1 cellular context compared by ENCODE assay signal in the genomic region with DNA sequence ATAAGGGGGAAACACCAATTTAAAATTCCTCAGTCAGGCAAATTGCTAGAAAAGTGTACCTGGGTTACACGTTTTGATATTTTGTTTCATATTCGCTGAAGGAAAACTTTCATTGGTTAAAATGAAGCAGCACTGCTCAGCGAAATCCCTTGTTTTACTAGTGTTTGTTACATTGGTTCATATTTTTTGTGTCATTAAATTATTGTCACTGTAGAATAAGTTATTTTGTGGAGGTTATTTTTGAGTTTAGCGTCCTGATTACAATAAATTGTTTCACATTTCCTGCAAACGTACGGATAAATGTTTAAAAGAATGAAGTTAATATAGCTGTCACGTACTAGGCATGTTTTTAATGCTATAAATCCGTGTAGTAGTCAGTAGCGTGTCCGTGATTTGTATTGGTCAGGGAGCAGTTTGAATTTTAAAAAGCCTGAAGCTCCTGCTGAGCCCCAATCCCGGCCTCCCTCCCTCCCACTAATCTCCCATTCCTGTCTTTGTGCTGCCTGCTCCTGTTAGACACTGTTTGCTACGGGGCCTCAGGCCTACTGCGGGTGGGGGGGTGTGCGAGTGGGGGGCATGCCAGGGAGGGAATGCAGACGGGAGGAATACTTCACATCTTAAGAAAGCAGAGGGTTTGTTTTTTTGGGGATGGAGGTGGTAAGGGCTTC.
TF ChIP-seq lines count a peak whose summit lies in the region.

No MANE protein-coding gene starts in this region.

TF ChIP-seq in neural cell, 6 proteins besides CTCF, POLR2A, EP300 and RAD21 (continued from another document):
- TF ChIP-seq SMC3 (conservative IDR thresholded peaks at IDR 0.05; ENCODE audit: poor library complexity) = no peak
- no peak for TF ChIP-seq MXI1 (conservative IDR thresholded peaks at IDR 0.05; ENCODE audit: poor library complexity, severe bottlenecking)
TF ChIP-seq in neural cell: peak in this region for 0.
